In the genomic region with DNA sequence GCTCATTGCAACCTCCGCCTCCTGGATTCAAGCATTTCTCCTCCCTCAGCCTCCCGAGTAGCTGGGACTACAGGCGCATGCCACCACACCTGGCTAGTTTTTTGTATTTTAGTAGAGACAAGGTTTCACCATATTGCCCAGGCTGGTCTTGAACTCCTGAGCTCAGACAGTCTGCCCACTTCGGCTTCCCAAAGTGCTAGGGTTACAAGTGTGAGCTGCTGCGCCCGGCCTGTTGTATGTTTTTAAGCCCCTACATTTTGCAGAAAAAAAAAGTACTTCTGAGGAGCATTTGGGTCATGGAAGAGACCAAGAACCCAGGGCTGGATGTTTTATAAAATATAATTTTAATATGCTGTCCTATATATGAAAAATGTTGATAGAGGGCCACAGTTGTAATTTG, we compare ENCODE assay signal across 7 cellular contexts. TPM values are rescaled to one million over a fixed set of nuclear protein-coding genes. Genes with fewer than 3 reads are reported as not detected.
"Had no signal": no experiment of that assay in that cellular context is flagged by ENCODE, and none has a peak within 500 bp of the region (broad histone marks: within the 10 kb centered on the region; RNA-seq: fewer than 3 reads in every experiment).

No MANE protein-coding gene starts in this region.

RNA-seq across cellular contexts. Expression of a gene that starts 15.2 kb away (rescaled TPM):
- total RNA-seq: left ventricle myocardium superior, lung microvascular endothelial cell, renal cortical epithelial cell, right atrium auricular region, right lobe of liver, skeletal muscle tissue had no signal
- polyA plus RNA-seq: smooth muscle cell had no signal
